11 cellular contexts compared by ENCODE assay signal in genomic region chr2:42878581-42878980, GRCh38.
DNase-seq lines count a peak whose midpoint lies in the region; ATAC-seq and TF ChIP-seq lines count a peak whose summit lies in the region.
"Had no signal": no experiment of that assay in that cellular context is flagged by ENCODE, and none has a peak within 500 bp of the region (broad histone marks: within the 10 kb centered on the region; RNA-seq: fewer than 3 reads in every experiment).

No MANE protein-coding gene starts in this region.

- POLR2A ChIA-PET in activated CD8-positive, alpha-beta T cell treated with anti-CD3 and anti-CD28 coated beads for 36 hours (lab: Charles Lee): no interaction called here
- POLR2A ChIA-PET in activated CD8-positive, alpha-beta T cell treated with anti-CD3 and anti-CD28 coated beads, Interleukin-2, amount 10 ng/mL, durations not matched to agents 7 days and 5 days (lab: Charles Lee): no interaction called here
- POLR2A ChIA-PET in HEK293T (lab: Yijun Ruan, JAX): no interaction called here

- TF ChIP-seq CTCF in activated CD8-positive, alpha-beta T cell treated with anti-CD3 and anti-CD28 coated beads for 36 hours (IDR thresholded peaks at IDR 0.05): no peak
- TF ChIP-seq CTCF in CD14-positive monocyte (IDR thresholded peaks at IDR 0.05): no peak

- H3K4me1 Mint-ChIP-seq in activated CD8-positive, alpha-beta T cell treated with anti-CD3 and anti-CD28 coated beads for 36 hours (ENCODE audit: low read depth): peaks cover 29% of the 10 kb centered on the region
- H3K4me1 Mint-ChIP-seq in activated CD8-positive, alpha-beta T cell treated with anti-CD3 and anti-CD28 coated beads, Interleukin-2, amount 10 ng/mL, durations not matched to agents 7 days and 5 days (ENCODE audit: low read depth): peaks cover 7% of the 10 kb centered on the region
- peaks cover 34% of the 10 kb centered on the region for H3K4me1 Mint-ChIP-seq in activated naive CD8-positive, alpha-beta T cell treated with anti-CD3 and anti-CD28 coated beads for 36 hours
- peaks cover 17% of the 10 kb centered on the region for H3K4me1 Mint-ChIP-seq in stimulated activated memory B cell treated with anti-CD40 and anti-IgM and Interleukin-4, amounts not matched to agents 10 μg/mL and 1 μg/mL and 100 μg/mL, for 72 hours
- H3K4me1 Mint-ChIP-seq in CD14-positive monocyte: peaks cover 20% of the 10 kb centered on the region

- intact Hi-C loops in activated CD8-positive, alpha-beta T cell treated with anti-CD3 and anti-CD28 coated beads for 36 hours (cut with micrococcal nuclease): no loop called here
- intact Hi-C loops in CD14-positive monocyte (cut with micrococcal nuclease): no loop called here

- CTCF ChIA-PET in activated CD8-positive, alpha-beta T cell treated with anti-CD3 and anti-CD28 coated beads for 36 hours (lab: Charles Lee): interaction anchor here (3.2 kb wide), 1 partner anchor 20 kb away, joined by 19 read pairs; no protein-coding TSS in a partner anchor
- CTCF ChIA-PET in activated CD8-positive, alpha-beta T cell treated with anti-CD3 and anti-CD28 coated beads, Interleukin-2, amount 10 ng/mL, durations not matched to agents 7 days and 5 days (lab: Charles Lee): no interaction called here
- CTCF ChIA-PET in HEK293T (lab: Yijun Ruan, JAX): no interaction called here

- no peak overlapping the region for H3K4me3 Mint-ChIP-seq in activated CD8-positive, alpha-beta T cell treated with anti-CD3 and anti-CD28 coated beads for 36 hours
- H3K4me3 Mint-ChIP-seq in activated CD8-positive, alpha-beta T cell treated with anti-CD3 and anti-CD28 coated beads, Interleukin-2, amount 10 ng/mL, durations not matched to agents 7 days and 5 days: no peak overlapping the region
- H3K4me3 Mint-ChIP-seq in activated naive CD8-positive, alpha-beta T cell treated with anti-CD3 and anti-CD28 coated beads for 36 hours: peak overlapping the region; percentile 19
- no peak overlapping the region for H3K4me3 Mint-ChIP-seq in stimulated activated memory B cell treated with anti-CD40 and anti-IgM and Interleukin-4, amounts not matched to agents 10 μg/mL and 1 μg/mL and 100 μg/mL, for 72 hours
- H3K4me3 Mint-ChIP-seq in CD14-positive monocyte: no peak overlapping the region

- H3K27me3 Mint-ChIP-seq in activated CD8-positive, alpha-beta T cell treated with anti-CD3 and anti-CD28 coated beads for 36 hours: no peaks in the 10 kb centered on the region
- H3K27me3 Mint-ChIP-seq in activated CD8-positive, alpha-beta T cell treated with anti-CD3 and anti-CD28 coated beads, Interleukin-2, amount 10 ng/mL, durations not matched to agents 7 days and 5 days (ENCODE audit: low read depth): no peaks in the 10 kb centered on the region
- H3K27me3 Mint-ChIP-seq in activated naive CD8-positive, alpha-beta T cell treated with anti-CD3 and anti-CD28 coated beads for 36 hours: no peaks in the 10 kb centered on the region
- H3K27me3 Mint-ChIP-seq in stimulated activated memory B cell treated with anti-CD40 and anti-IgM and Interleukin-4, amounts not matched to agents 10 μg/mL and 1 μg/mL and 100 μg/mL, for 72 hours: no peaks in the 10 kb centered on the region
- peaks cover 0 to 1% (median 0%) of the 10 kb centered on the region in 3 donors for H3K27me3 Mint-ChIP-seq in CD14-positive monocyte (ENCODE audit: low read depth in 3 of 3)

- DNase-seq in activated CD8-positive, alpha-beta T cell treated with anti-CD3 and anti-CD28 coated beads for 36 hours: peak; percentile 64
- DNase-seq in activated CD8-positive, alpha-beta T cell treated with anti-CD3 and anti-CD28 coated beads, Interleukin-2, amount 10 ng/mL, durations not matched to agents 7 days and 5 days: no peak
- peak; percentile 32 for DNase-seq in activated naive CD8-positive, alpha-beta T cell treated with anti-CD3 and anti-CD28 coated beads for 36 hours
- DNase-seq in HEK293T (ENCODE audit: extremely low spot score) (no peak), CD14-positive monocyte (ENCODE audit: low spot score) (no peak), SW480 (ENCODE audit: low spot score) (no peak)
- DNase-seq: NCI-H2081, right lobe of liver, SHP77 treated with DMSO at 0.1 percent for 48 hours had no signal

- H3K36me3 Mint-ChIP-seq in activated CD8-positive, alpha-beta T cell treated with anti-CD3 and anti-CD28 coated beads for 36 hours (ENCODE audit: low read depth): no peaks in the 10 kb centered on the region
- no peaks in the 10 kb centered on the region for H3K36me3 Mint-ChIP-seq in activated CD8-positive, alpha-beta T cell treated with anti-CD3 and anti-CD28 coated beads, Interleukin-2, amount 10 ng/mL, durations not matched to agents 7 days and 5 days (ENCODE audit: low read depth)
- no peaks in the 10 kb centered on the region for H3K36me3 Mint-ChIP-seq in activated naive CD8-positive, alpha-beta T cell treated with anti-CD3 and anti-CD28 coated beads for 36 hours
- H3K36me3 Mint-ChIP-seq in stimulated activated memory B cell treated with anti-CD40 and anti-IgM and Interleukin-4, amounts not matched to agents 10 μg/mL and 1 μg/mL and 100 μg/mL, for 72 hours: no peaks in the 10 kb centered on the region
- no peaks in the 10 kb centered on the region for H3K36me3 Mint-ChIP-seq in CD14-positive monocyte

- no peaks in the 10 kb centered on the region for H3K9me3 Mint-ChIP-seq in activated CD8-positive, alpha-beta T cell treated with anti-CD3 and anti-CD28 coated beads for 36 hours
- H3K9me3 Mint-ChIP-seq in activated CD8-positive, alpha-beta T cell treated with anti-CD3 and anti-CD28 coated beads, Interleukin-2, amount 10 ng/mL, durations not matched to agents 7 days and 5 days (ENCODE audit: insufficient read depth): no peaks in the 10 kb centered on the region
- peaks cover 1% of the 10 kb centered on the region for H3K9me3 Mint-ChIP-seq in activated naive CD8-positive, alpha-beta T cell treated with anti-CD3 and anti-CD28 coated beads for 36 hours
- H3K9me3 Mint-ChIP-seq in stimulated activated memory B cell treated with anti-CD40 and anti-IgM and Interleukin-4, amounts not matched to agents 10 μg/mL and 1 μg/mL and 100 μg/mL, for 72 hours: no peaks in the 10 kb centered on the region
- no peaks in the 10 kb centered on the region for H3K9me3 Mint-ChIP-seq in CD14-positive monocyte

- peak overlapping the region; percentile 73 for H3K27ac Mint-ChIP-seq in activated CD8-positive, alpha-beta T cell treated with anti-CD3 and anti-CD28 coated beads for 36 hours
- H3K27ac Mint-ChIP-seq in activated CD8-positive, alpha-beta T cell treated with anti-CD3 and anti-CD28 coated beads, Interleukin-2, amount 10 ng/mL, durations not matched to agents 7 days and 5 days: no peak overlapping the region
- peak overlapping the region; percentile 72 for H3K27ac Mint-ChIP-seq in activated naive CD8-positive, alpha-beta T cell treated with anti-CD3 and anti-CD28 coated beads for 36 hours
- H3K27ac Mint-ChIP-seq in stimulated activated memory B cell treated with anti-CD40 and anti-IgM and Interleukin-4, amounts not matched to agents 10 μg/mL and 1 μg/mL and 100 μg/mL, for 72 hours: no peak overlapping the region
- no peak overlapping the region for H3K27ac Mint-ChIP-seq in CD14-positive monocyte

- peak; percentile 96 for ATAC-seq in activated CD8-positive, alpha-beta T cell treated with anti-CD3 and anti-CD28 coated beads for 36 hours
- ATAC-seq in activated CD8-positive, alpha-beta T cell treated with anti-CD3 and anti-CD28 coated beads, Interleukin-2, amount 10 ng/mL, durations not matched to agents 7 days and 5 days: no peak
- peak; percentile 90 for ATAC-seq in HG02678 (IDR thresholded peaks at IDR 0.05; ENCODE audit: unreplicated experiment)
- ATAC-seq in stimulated activated memory B cell treated with anti-CD40 and anti-IgM and Interleukin-4, amounts not matched to agents 10 μg/mL and 1 μg/mL and 100 μg/mL, for 72 hours: peak; percentile 63
- ATAC-seq: right lobe of liver had no signal

TF ChIP-seq in HEK293T, 16 proteins besides CTCF, POLR2A, EP300 and RAD21:
- TF ChIP-seq L3MBTL2 (conservative IDR thresholded peaks at IDR 0.05) (no peak), FOXA1 (IDR thresholded peaks at IDR 0.05) (no peak), ELF4 (IDR thresholded peaks at IDR 0.05) (no peak), FOXK2 (IDR thresholded peaks at IDR 0.05) (no peak), ARNT (IDR thresholded peaks at IDR 0.05) (no peak), PKNOX1 (IDR thresholded peaks at IDR 0.05) (no peak), ZNF384 (IDR thresholded peaks at IDR 0.05) (no peak), LEF1 (IDR thresholded peaks at IDR 0.05; ENCODE audit: borderline replicate concordance) (no peak), SP1 (IDR thresholded peaks at IDR 0.05) (no peak), NFRKB (IDR thresholded peaks at IDR 0.05) (no peak), CTBP1 (IDR thresholded peaks at IDR 0.05; ENCODE audit: borderline replicate concordance) (no peak), FOXM1 (IDR thresholded peaks at IDR 0.05; ENCODE audit: borderline replicate concordance) (no peak), BHLHE40 (IDR thresholded peaks at IDR 0.05; ENCODE audit: borderline replicate concordance) (no peak), SUZ12 (IDR thresholded peaks at IDR 0.05) (no peak)

Comparison
In these comparisons a context has a peak if more than half of its experiments do, and no peak if none do; other contexts are left out.
1. DNase-seq: peak in activated CD8-positive, alpha-beta T cell treated with anti-CD3 and anti-CD28 coated beads for 36 hours (single experiment) and activated naive CD8-positive, alpha-beta T cell treated with anti-CD3 and anti-CD28 coated beads for 36 hours (single experiment); none in activated CD8-positive, alpha-beta T cell treated with anti-CD3 and anti-CD28 coated beads, Interleukin-2, amount 10 ng/mL, durations not matched to agents 7 days and 5 days (single experiment), HEK293T (single experiment), CD14-positive monocyte (single experiment) and SW480 (single experiment).
2. H3K27ac Mint-ChIP-seq: peak in activated CD8-positive, alpha-beta T cell treated with anti-CD3 and anti-CD28 coated beads for 36 hours (single experiment) and activated naive CD8-positive, alpha-beta T cell treated with anti-CD3 and anti-CD28 coated beads for 36 hours (single experiment); none in activated CD8-positive, alpha-beta T cell treated with anti-CD3 and anti-CD28 coated beads, Interleukin-2, amount 10 ng/mL, durations not matched to agents 7 days and 5 days (single experiment), stimulated activated memory B cell treated with anti-CD40 and anti-IgM and Interleukin-4, amounts not matched to agents 10 μg/mL and 1 μg/mL and 100 μg/mL, for 72 hours (single experiment) and CD14-positive monocyte (0 of 7).